In the genomic region with DNA sequence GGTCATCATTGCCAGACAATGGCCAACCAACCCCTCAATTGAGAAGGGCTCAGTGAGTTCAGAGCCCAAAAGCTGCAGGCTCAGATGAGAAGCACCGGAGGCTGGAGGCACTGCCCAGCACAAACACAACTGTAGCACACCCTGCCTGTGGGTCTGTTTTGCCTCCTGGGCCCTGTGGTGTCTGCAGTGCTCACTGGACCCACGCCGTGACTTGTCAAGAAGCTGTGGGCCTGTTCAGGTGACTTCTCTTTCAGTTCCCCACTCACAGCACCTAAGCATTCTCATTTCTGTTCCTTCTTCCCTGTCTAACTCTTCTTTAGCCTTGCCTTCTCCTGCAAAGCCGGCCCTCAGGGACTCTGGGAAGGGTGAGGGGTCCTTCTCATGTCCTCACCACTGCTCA, we compare ENCODE assay signal across 7 cellular contexts. TPM values are rescaled to one million over a fixed set of nuclear protein-coding genes. Genes with fewer than 3 reads are reported as not detected.
DNase-seq lines count a peak whose midpoint lies in the region; ATAC-seq, FAIRE-seq and TF ChIP-seq lines count a peak whose summit lies in the region.
"Not testable (repeated sequence)": the region's sequence is repeated elsewhere in the genome, so short reads cannot be mapped to it uniquely, and the experiment has no call there.
"Had no signal": no experiment of that assay in that cellular context is flagged by ENCODE, and none has a peak within 500 bp of the region (broad histone marks: within the 10 kb centered on the region; RNA-seq: fewer than 3 reads in every experiment).

No MANE protein-coding gene starts in this region.

- H3K36me3 Mint-ChIP-seq in T-helper 17 cell (ENCODE audit: low read depth): peaks cover 12% of the 10 kb centered on the region
- peaks cover 94% of the 10 kb centered on the region for H3K36me3 Mint-ChIP-seq in MCF 10A (ENCODE audit: insufficient read depth, unreplicated experiment)
- peaks cover 44 to 62% of the 10 kb centered on the region in 2 donors for H3K36me3 Mint-ChIP-seq in stimulated activated naive B cell treated with anti-CD40 and anti-IgM and Interleukin-4, amounts not matched to agents 10 μg/mL and 1 μg/mL and 100 μg/mL, for 72 hours

- peaks cover 19 to 40% of the 10 kb centered on the region in 2 experiments for H3K36me3 ChIP-seq in keratinocyte (ENCODE audit: control insufficient read depth in 2 of 2, extremely low read depth in 1 of 2, insufficient read depth in 2 of 2, low read length in 2 of 2)

- CTCF ChIA-PET in MCF 10A (lab: Yijun Ruan, JAX): interaction anchor here (1.9 kb wide), 1 partner anchor 134 kb away, joined by 6 read pairs; no protein-coding TSS in a partner anchor

- H4K20me1 ChIP-seq in keratinocyte (ENCODE audit: control insufficient read depth, extremely low read depth, insufficient read depth, low read length): not testable (repeated sequence)

- TF ChIP-seq CTCF in MCF 10A (IDR thresholded peaks at IDR 0.05; ENCODE audit: unreplicated experiment); keratinocyte (optimal IDR thresholded peaks at IDR 0.05 in 1 of 3, IDR thresholded peaks at IDR 0.05 in 1 of 3, conservative IDR thresholded peaks at IDR 0.05 in 1 of 3; ENCODE audit: extremely low read depth in 1 of 3, insufficient read depth in 2 of 3, low read length in 3 of 3): not testable (repeated sequence)

- not testable (repeated sequence) for TF ChIP-seq POLR2A in GM12892 (IDR thresholded peaks at IDR 0.05; ENCODE audit: low read depth, low read length)

- dilution Hi-C loops in keratinocyte (cut with MboI; ENCODE audit: extremely low pct_ligation_motif_present, low sequenced_read_pairs): not testable (repeated sequence)

- not testable (repeated sequence) for H3K9me1 ChIP-seq in keratinocyte (ENCODE audit: control insufficient read depth, extremely low read depth, insufficient read depth, low read length)

- DNase-seq in GM12892 (ENCODE audit: insufficient read length); HTR-8/SVneo (ENCODE audit: insufficient read length, low spot score); T-helper 17 cell; MCF 10A (ENCODE audit: unreplicated experiment); keratinocyte (ENCODE audit: low read depth, low spot score); stimulated activated naive B cell treated with anti-CD40 and anti-IgM and Interleukin-4, amounts not matched to agents 10 μg/mL and 1 μg/mL and 100 μg/mL, for 72 hours: not testable (repeated sequence)

- H3K27me3 Mint-ChIP-seq in T-helper 17 cell; MCF 10A (ENCODE audit: insufficient read depth, unreplicated experiment); stimulated activated naive B cell treated with anti-CD40 and anti-IgM and Interleukin-4, amounts not matched to agents 10 μg/mL and 1 μg/mL and 100 μg/mL, for 72 hours: not testable (repeated sequence)

- H3K9ac ChIP-seq in keratinocyte (ENCODE audit: control insufficient read depth, extremely low read depth, insufficient read depth, low read length): not testable (repeated sequence)

- peak; percentile 70 for FAIRE-seq in GM12892 (lab: Jason Lieb, UNC)
- peak; percentile 52 for FAIRE-seq in HTR-8/SVneo (lab: Jason Lieb, UNC)
- FAIRE-seq in keratinocyte (lab: Jason Lieb, UNC): peak; percentile 63

- H3K4me1 Mint-ChIP-seq in T-helper 17 cell (peaks cover 12% of the 10 kb centered on the region), MCF 10A (ENCODE audit: insufficient read depth, unreplicated experiment) (peaks cover 28% of the 10 kb centered on the region)
- H3K4me1 Mint-ChIP-seq in stimulated activated naive B cell treated with anti-CD40 and anti-IgM and Interleukin-4, amounts not matched to agents 10 μg/mL and 1 μg/mL and 100 μg/mL, for 72 hours: peaks cover 21 to 36% of the 10 kb centered on the region in 2 donors

- POLR2A ChIA-PET in MCF 10A (lab: Yijun Ruan, JAX): not testable (repeated sequence)

- H3K27ac Mint-ChIP-seq in T-helper 17 cell: peak overlapping the region; percentile 49
- H3K27ac Mint-ChIP-seq in MCF 10A (ENCODE audit: low read depth, unreplicated experiment): peak overlapping the region; percentile 98
- H3K27ac Mint-ChIP-seq in stimulated activated naive B cell treated with anti-CD40 and anti-IgM and Interleukin-4, amounts not matched to agents 10 μg/mL and 1 μg/mL and 100 μg/mL, for 72 hours: not testable (repeated sequence)

- H3K9me3 ChIP-seq in T-helper 17 cell (ENCODE audit: control insufficient read depth, low read length, poor library complexity, severe bottlenecking); keratinocyte (ENCODE audit: control insufficient read depth, low read depth, low read length): not testable (repeated sequence)

- H3K27me3 ChIP-seq in keratinocyte (ENCODE audit: control insufficient read depth, extremely low read depth, insufficient read depth, low read length): not testable (repeated sequence)

- not testable (repeated sequence) for H3K4me3 Mint-ChIP-seq in T-helper 17 cell; MCF 10A (ENCODE audit: unreplicated experiment); stimulated activated naive B cell treated with anti-CD40 and anti-IgM and Interleukin-4, amounts not matched to agents 10 μg/mL and 1 μg/mL and 100 μg/mL, for 72 hours

- not testable (repeated sequence) for H3K9me3 Mint-ChIP-seq in MCF 10A (ENCODE audit: unreplicated experiment); stimulated activated naive B cell treated with anti-CD40 and anti-IgM and Interleukin-4, amounts not matched to agents 10 μg/mL and 1 μg/mL and 100 μg/mL, for 72 hours

- not testable (repeated sequence) for BruUV-seq in MCF 10A (replicated peaks; lab: Mats Ljungman, UMichigan)

- peaks cover 35% of the 10 kb centered on the region for H3K4me1 ChIP-seq in keratinocyte (ENCODE audit: control insufficient read depth, extremely low read depth, insufficient read depth, low read length)

- H3K4me3 ChIP-seq in keratinocyte (ENCODE audit: control insufficient read depth in 2 of 3, extremely low read depth in 1 of 3, insufficient read depth in 2 of 3, low read depth in 1 of 3, low read length in 3 of 3): not testable (repeated sequence)

- not testable (repeated sequence) for H2AFZ ChIP-seq in keratinocyte (ENCODE audit: control insufficient read depth, low read length)

- ATAC-seq in T-helper 17 cell: not testable (repeated sequence)
- peak; percentile 68 to 79 for ATAC-seq in stimulated activated naive B cell treated with anti-CD40 and anti-IgM and Interleukin-4, amounts not matched to agents 10 μg/mL and 1 μg/mL and 100 μg/mL, for 72 hours (replicated peaks)

- H3K79me2 ChIP-seq in keratinocyte (ENCODE audit: control insufficient read depth, insufficient read depth, low read length): not testable (repeated sequence)

- H3K27ac ChIP-seq in keratinocyte (ENCODE audit: control insufficient read depth, insufficient read depth, low read length): not testable (repeated sequence)

- intact Hi-C loops in MCF 10A (cut with micrococcal nuclease): not testable (repeated sequence)

- H3K4me2 ChIP-seq in keratinocyte (ENCODE audit: control insufficient read depth, extremely low read depth, insufficient read depth, low read depth, low read length): not testable (repeated sequence)

RNA-seq across cellular contexts. Expression of a gene that starts 27.2 kb away (rescaled TPM):
- 0.28 TPM for polyA plus RNA-seq in GM12892 (2012; ENCODE audit: missing spikeins)
- total RNA-seq in T-helper 17 cell: under 1 TPM; 0.32 to 0.34 TPM
- total RNA-seq in MCF 10A (2022): 21.7 and 25.5 TPM in 2 replicates
- polyA plus RNA-seq in keratinocyte: 5.6 to 14.5 TPM (median 8.8 TPM) in 3 replicates
- polyA plus RNA-seq in keratinocyte (2011; ENCODE audit: low read depth): 2.3 TPM
- 6.1 and 13.2 TPM in 2 replicates for polyA plus RNA-seq in keratinocyte (2011; cell fraction: cytosol; rRNA removed)
- 27.7 and 44.1 TPM in 2 replicates for polyA plus RNA-seq in keratinocyte (2011; cell fraction: nucleus; rRNA removed)
- 8.0 and 27.2 TPM in 2 replicates for polyA plus RNA-seq in keratinocyte (2012; ENCODE audit: low replicate concordance)
- 12.1 to 36.1 TPM (median 15.5 TPM) in 3 replicates for polyA minus RNA-seq in keratinocyte
- polyA minus RNA-seq in keratinocyte (2011; cell fraction: cytosol; rRNA and poly(A)+ RNA removed): 26.5 TPM
- polyA minus RNA-seq in keratinocyte (2011; cell fraction: nucleus; rRNA and poly(A)+ RNA removed): 52.3 and 57.6 TPM in 2 replicates
- polyA plus RNA-seq: CD8-positive, alpha-beta memory T cell had no signal

Comparison
In these comparisons a context has a peak if more than half of its experiments do, and no peak if none do; other contexts are left out.
1. RNA of a gene that starts 27.2 kb away (total RNA-seq): 21.7 to 25.5 TPM in MCF 10A; 0.32 to 0.34 TPM in T-helper 17 cell; every median in the first group is over 10 times any median in the second.